In genomic region chr10:122142652-122143237, GRCh38 we compare ENCODE assay signal across 8 cellular contexts.
A peak's percentile ranks its signal among the peaks of the same experiment; 100 is the strongest.
DNase-seq lines count a peak whose midpoint lies in the region; ATAC-seq and TF ChIP-seq lines count a peak whose summit lies in the region.

No MANE protein-coding gene starts in this region.

- no peak overlapping the region for H3K9ac ChIP-seq in BLaER1

- no peaks in the 10 kb centered on the region for H4K20me1 ChIP-seq in BLaER1

- H3K36me3 ChIP-seq in BLaER1 (no peaks in the 10 kb centered on the region), heart left ventricle (peaks cover 0 to 35% (median 10%) of the 10 kb centered on the region in 9 donors)

- peak overlapping the region; percentile 78 for H3K4me2 ChIP-seq in BLaER1

- intact Hi-C loops in heart left ventricle (cut with DNase I) = loop anchor here in 8 of 10 donors (1.0 to 10.0 kb wide), 6 partner anchors 40 to 125 kb away; no protein-coding TSS in a partner anchor

- H3K4me3 ChIP-seq in BLaER1 (no peak overlapping the region), heart left ventricle (no peak overlapping the region)

- H3K4me1 ChIP-seq in BLaER1 (peaks cover 42% of the 10 kb centered on the region), heart left ventricle (peaks cover 27 to 85% (median 68%) of the 10 kb centered on the region in 12 donors)

- ATAC-seq in HG03354 (IDR thresholded peaks at IDR 0.05; ENCODE audit: poor library complexity, severe bottlenecking, unreplicated experiment) (peak; percentile 55), heart left ventricle (no peak), HG03442 (IDR thresholded peaks at IDR 0.05; ENCODE audit: unreplicated experiment) (no peak), GM19452 (IDR thresholded peaks at IDR 0.05; ENCODE audit: unreplicated experiment) (no peak), HG03108 (IDR thresholded peaks at IDR 0.05; ENCODE audit: unreplicated experiment) (no peak)

- peak overlapping the region; percentile 44 for H3K27ac ChIP-seq in BLaER1
- peak overlapping the region; percentile 14 to 94 (median 87) for H3K27ac ChIP-seq in heart left ventricle

- H3K27me3 ChIP-seq in BLaER1 = no peaks in the 10 kb centered on the region
- no peaks in the 10 kb centered on the region for H3K27me3 ChIP-seq in heart left ventricle

- TF ChIP-seq POLR2A in heart left ventricle (IDR thresholded peaks at IDR 0.05) = no peak

- peak; percentile 12 for DNase-seq in activated T-cell treated with anti-CD3 and anti-CD28 coated beads for 1 hour (ENCODE audit: low read depth)
- DNase-seq in heart left ventricle = peak in 1 of 5 donors; percentile 53
- DNase-seq in stimulated activated CD4-positive, alpha-beta T cell treated with anti-CD3 and anti-CD28 coated beads, Interleukin-12 subunit alpha, Interleukin-12 subunit beta, amount 100 ng/mL, for 4 hours = peak; percentile 19

- TF ChIP-seq CTCF in heart left ventricle (IDR thresholded peaks at IDR 0.05) = peak; percentile 87 to 99 (median 94)

- peaks cover 9% of the 10 kb centered on the region for H3K9me3 ChIP-seq in BLaER1
- peaks cover 0 to 10% (median 0%) of the 10 kb centered on the region in 12 donors for H3K9me3 ChIP-seq in heart left ventricle

- 27 to 43% (median 32%) methylated on average over 11 to 14 of the region's 14 CpGs for WGBS in heart left ventricle, 4 donors
